Comparison of ENCODE assay signal across 1 cellular context in genomic region chr19:18313398-18313797, GRCh38.
TF ChIP-seq lines count a peak whose summit lies in the region.

No MANE protein-coding gene starts in this region.

TF ChIP-seq in HepG2, 621 proteins besides CTCF, POLR2A, EP300 and RAD21:
- TF ChIP-seq ZNF121 (CRISPR knock-in tag; IDR thresholded peaks at IDR 0.05) (peak; percentile 54; the same call in 1 of the 2 replicates), ZNF704 (CRISPR knock-in tag; IDR thresholded peaks at IDR 0.05; ENCODE audit: borderline replicate concordance) (no peak), AGO2 (optimal IDR thresholded peaks at IDR 0.05; ENCODE audit: low read depth, low read length) (no peak)
TF ChIP-seq in HepG2: peak in this region for 1.
